ENCODE assay signal across 35 cellular contexts in genomic region chr3:165830746-165831145, GRCh38. TPM values are rescaled to one million over a fixed set of nuclear protein-coding genes. Genes with fewer than 3 reads are reported as not detected.
"Had no signal": no experiment of that assay in that cellular context is flagged by ENCODE, and none has a peak within 500 bp of the region (broad histone marks: within the 10 kb centered on the region; RNA-seq: fewer than 3 reads in every experiment).

No MANE protein-coding gene starts in this region.

- H3K4me1 ChIP-seq: adrenal gland, body of pancreas, breast epithelium had no signal

- FAIRE-seq: TTC549 had no signal

- H3K36me3 ChIP-seq: adrenal gland, brain microvascular endothelial cell, breast epithelium had no signal

- H3K4me3 ChIP-seq: adrenal gland, body of pancreas, breast epithelium had no signal

- H3K27ac ChIP-seq: adrenal gland, body of pancreas, brain microvascular endothelial cell, breast epithelium, VCaP had no signal

- ATAC-seq: activated CD8-positive, alpha-beta T cell treated with anti-CD3 and anti-CD28 coated beads for 36 hours; activated naive CD4-positive, alpha-beta T cell treated with anti-CD3 and anti-CD28 coated beads, Interleukin-2, amount 50 U/mL, for 72 hours; activated T-cell treated with anti-CD3 and anti-CD28 coated beads, Interleukin-2, amount 50 U/mL, for 4 hours; activated T-cell treated with anti-CD3 and anti-CD28 coated beads, Interleukin-2, amount 50 U/mL, for 72 hours; activated T-helper 17 cell treated with anti-CD3 and anti-CD28 coated beads, Interleukin-2, amount 50 U/mL, for 72 hours; body of pancreas had no signal

- H3K27me3 ChIP-seq: adrenal gland, body of pancreas, brain microvascular endothelial cell, breast epithelium had no signal

- H3K9me3 ChIP-seq: adrenal gland, body of pancreas, breast epithelium had no signal

- DNase-seq: activated B cell treated with CpG ODN at 0.5 μM for 24 hours; activated CD4-positive, alpha-beta memory T cell treated with anti-CD3 and anti-CD28 coated beads for 36 hours; activated CD4-positive, alpha-beta T cell treated with anti-CD3 and anti-CD28 coated beads for 4 hours; activated CD4-positive, alpha-beta T cell treated with anti-CD3 and anti-CD28 coated beads, Interleukin-2, amount 10 ng/mL, durations not matched to agents 24 days and 14 days; activated CD4-positive, alpha-beta T cell treated with anti-CD3 and anti-CD28 coated beads, Interleukin-2, amount 50 U/mL, for 1 hour; activated CD4-positive, alpha-beta T cell treated with anti-CD3 and anti-CD28 coated beads, Interleukin-2, amount 50 U/mL, for 4 hours; activated CD4-positive, CD25-positive, alpha-beta regulatory T cell treated with anti-CD3 and anti-CD28 coated beads, Interleukin-2, amount 50 U/mL, for 72 hours; activated CD8-positive, alpha-beta memory T cell treated with anti-CD3 and anti-CD28 coated beads, Interleukin-2, amount 50 U/mL, for 4 hours; activated CD8-positive, alpha-beta T cell treated with anti-CD3 and anti-CD28 coated beads for 36 hours; activated effector memory CD4-positive, alpha-beta T cell treated with anti-CD3 and anti-CD28 coated beads, Interleukin-2, amount 50 U/mL, for 16 hours; activated gamma-delta T cell treated with Interleukin-2 at 50 U/mL for 16 hours; activated naive CD4-positive, alpha-beta T cell; activated naive CD4-positive, alpha-beta T cell treated with anti-CD3 and anti-CD28 coated beads for 36 hours; activated naive CD4-positive, alpha-beta T cell treated with anti-CD3 and anti-CD28 coated beads, Interleukin-2, amount 50 U/mL, for 16 hours; activated naive CD8-positive, alpha-beta T cell treated with anti-CD3 and anti-CD28 coated beads for 36 hours; activated T-cell treated with anti-CD3 and anti-CD28 coated beads for 4 hours; activated T-cell treated with anti-CD3 and anti-CD28 coated beads, Interleukin-2, amount 50 U/mL, for 1 hour; activated T-cell treated with anti-CD3 and anti-CD28 coated beads, Interleukin-2, amount 50 U/mL, for 4 hours; activated T-cell treated with anti-CD3 and anti-CD28 coated beads, Interleukin-2, amount 50 U/mL, for 72 hours; adrenal gland; amniotic stem cell; aorta; body of pancreas; brain microvascular endothelial cell; central memory CD4-positive, alpha-beta T cell; T-helper 1 cell; T-helper 2 cell; T-helper 9 cell had no signal

RNA-seq across cellular contexts. Expression of gene BCHE, which starts 6.5 kb away (rescaled TPM):
- total RNA-seq: activated B cell treated with CpG ODN at 0.5 μM for 24 hours; activated CD4-positive, alpha-beta memory T cell treated with anti-CD3 and anti-CD28 coated beads for 36 hours; activated CD4-positive, alpha-beta T cell treated with anti-CD3 and anti-CD28 coated beads, Interleukin-2, amount 10 ng/mL, durations not matched to agents 24 days and 14 days; activated CD8-positive, alpha-beta memory T cell treated with anti-CD3 and anti-CD28 coated beads for 36 hours; activated CD8-positive, alpha-beta T cell treated with anti-CD3 and anti-CD28 coated beads for 36 hours; activated naive CD4-positive, alpha-beta T cell treated with anti-CD3 and anti-CD28 coated beads for 36 hours; activated naive CD4-positive, alpha-beta T cell treated with anti-CD3 and anti-CD28 coated beads, Interleukin-2, amount 50 U/mL, for 72 hours; activated naive CD8-positive, alpha-beta T cell treated with anti-CD3 and anti-CD28 coated beads for 36 hours; activated T-cell treated with anti-CD3 and anti-CD28 coated beads, Interleukin-2, amount 50 U/mL, for 4 hours; activated T-cell treated with anti-CD3 and anti-CD28 coated beads, Interleukin-2, amount 50 U/mL, for 72 hours; activated T-helper 1 cell treated with anti-CD3 and anti-CD28 coated beads, Interleukin-12 subunit alpha, Interleukin-12 subunit beta, Interleukin-2, Interleukin-4 antibody, amounts not matched to agents 30 ng/mL and 10 ng/mL and 1 ng/mL, durations not matched to agents 14 hours and 24 hours and 36 hours; activated T-helper 17 cell treated with anti-CD3 and anti-CD28 coated beads, Interleukin-2, amount 50 U/mL, for 72 hours had no signal
